In genomic region chr16:76940251-76940650, GRCh38 we compare ENCODE assay signal across 16 cellular contexts.
"Had no signal": no experiment of that assay in that cellular context is flagged by ENCODE, and none has a peak within 500 bp of the region (broad histone marks: within the 10 kb centered on the region; RNA-seq: fewer than 3 reads in every experiment).

No MANE protein-coding gene starts in this region.

- H3K27me3 ChIP-seq: heart right ventricle, pancreas, right lobe of liver, suprapubic skin, thyroid gland had no signal

- DNase-seq: erythroblast; heart right ventricle; hypothalamus; left ventricle myocardium inferior; lower lobe of right lung; midbrain; naive B cell; occipital lobe; pancreas; right lobe of liver; stimulated activated CD4-positive, alpha-beta T cell treated with anti-CD3 and anti-CD28 coated beads, Interleukin-4, amount 100 ng/mL, for 1 hour; stimulated activated CD8-positive, alpha-beta memory T cell treated with anti-CD3 and anti-CD28 coated beads, Interleukin-4, amount 100 ng/mL, for 48 hours; stimulated activated naive CD8-positive, alpha-beta T cell treated with anti-CD3 and anti-CD28 coated beads, Interleukin-15, Interleukin-2, amounts not matched to agents 100 U/mL and 50 U/mL, for 24 hours; thyroid gland had no signal

- H3K36me3 ChIP-seq: heart right ventricle, left ventricle myocardium inferior, lower lobe of right lung, pancreas, right lobe of liver, suprapubic skin, thyroid gland had no signal

- H3K4me3 ChIP-seq: heart right ventricle, left ventricle myocardium inferior, lower lobe of right lung, pancreas, right lobe of liver, suprapubic skin, thyroid gland had no signal

- H3K27ac ChIP-seq: heart right ventricle, left ventricle myocardium inferior, lower lobe of right lung, pancreas, right lobe of liver, suprapubic skin, thyroid gland had no signal

- ATAC-seq: heart right ventricle; lower lobe of right lung; pancreas; right lobe of liver; stimulated activated effector memory CD8-positive, alpha-beta T cell treated with anti-CD3 and anti-CD28 coated beads, Interleukin-12 subunit alpha, Interleukin-12 subunit beta, amount 100 ng/mL, for 72 hours; stimulated activated naive CD8-positive, alpha-beta T cell treated with anti-CD3 and anti-CD28 coated beads, Interleukin-15, Interleukin-2, amounts not matched to agents 100 U/mL and 50 U/mL, for 24 hours had no signal

- H3K4me1 ChIP-seq: left ventricle myocardium inferior, lower lobe of right lung, pancreas, right lobe of liver, suprapubic skin, thyroid gland had no signal

- H3K9me3 ChIP-seq: heart right ventricle, left ventricle myocardium inferior, lower lobe of right lung, pancreas, right lobe of liver, suprapubic skin, thyroid gland had no signal
